Comparison of ENCODE assay signal across 16 cellular contexts in genomic region chr13:64847767-64848166, GRCh38.
DNase-seq lines count a peak whose midpoint lies in the region; ATAC-seq and TF ChIP-seq lines count a peak whose summit lies in the region.
"Had no signal": no experiment of that assay in that cellular context is flagged by ENCODE, and none has a peak within 500 bp of the region (broad histone marks: within the 10 kb centered on the region; RNA-seq: fewer than 3 reads in every experiment).

No MANE protein-coding gene starts in this region.

- no peak for DNase-seq in Caco-2
- DNase-seq in endodermal cell = peak; percentile 55
- no peak for DNase-seq in trophoblast cell
- no peak for DNase-seq in A673 (ENCODE audit: low spot score)
- DNase-seq in SIG-M5 (lab: John Stamatoyannopoulos, UW) = no peak
- DNase-seq in omental fat pad (ENCODE audit: low spot score) = no peak
- DNase-seq: Calu3; CD4-positive, alpha-beta memory T cell; DMS79 treated with DMSO at 0.1 percent for 48 hours; HCEC 1CT had no signal

- no peak overlapping the region for H4K91ac ChIP-seq in trophoblast cell (ENCODE audit: low read depth, low read length)

- H3K27ac ChIP-seq in OCI-LY1 (ENCODE audit: low read depth, low read length, poor library complexity, severe bottlenecking) = no peak overlapping the region
- H3K27ac ChIP-seq in endodermal cell (ENCODE audit: low read depth, low read length) = no peak overlapping the region
- H3K27ac ChIP-seq in trophoblast cell (ENCODE audit: low read depth, low read length) = no peak overlapping the region
- H3K27ac ChIP-seq in A673 (ENCODE audit: low read depth, low read length, poor library complexity, severe bottlenecking) = no peak overlapping the region
- H3K27ac ChIP-seq: 22Rv1, A549, BLaER1, HL-60 had no signal

- intact Hi-C loops in Caco-2 (cut with micrococcal nuclease; ENCODE audit: unreplicated experiment) = loop anchor here (2.0 kb wide), 1 partner anchor 125 kb away; no protein-coding TSS in a partner anchor
- intact Hi-C loops in A673 (cut with micrococcal nuclease; ENCODE audit: unreplicated experiment) = no loop called here

- H3K4me3 ChIP-seq in Caco-2 (ENCODE audit: low read depth, low read length) = no peak overlapping the region
- no peak overlapping the region for H3K4me3 ChIP-seq in OCI-LY1 (ENCODE audit: low read depth, low read length, poor library complexity, severe bottlenecking)
- H3K4me3 ChIP-seq in endodermal cell (ENCODE audit: low read length) = no peak overlapping the region
- no peak overlapping the region for H3K4me3 ChIP-seq in trophoblast cell (ENCODE audit: low read depth, low read length)
- no peak overlapping the region for H3K4me3 ChIP-seq in A673 (ENCODE audit: low read depth, low read length, poor library complexity, severe bottlenecking)
- H3K4me3 ChIP-seq: A549, BLaER1 had no signal

- POLR2A ChIA-PET in Caco-2 (lab: Charles Lee) (no interaction called here), A673 (lab: Charles Lee; ENCODE audit: low non-redundant PET) (no interaction called here)

- H3K27me3 Mint-ChIP-seq in Caco-2 (ENCODE audit: insufficient read depth, unreplicated experiment) = no peaks in the 10 kb centered on the region
- no peaks in the 10 kb centered on the region for H3K27me3 Mint-ChIP-seq in endodermal cell (ENCODE audit: insufficient read depth)
- H3K27me3 Mint-ChIP-seq: CD4-positive, alpha-beta memory T cell had no signal

- H3K9me3 ChIP-seq in Caco-2 (peaks cover 4% of the 10 kb centered on the region; the same call in 1 of the 2 replicates), OCI-LY1 (ENCODE audit: low read length) (peaks cover 4% of the 10 kb centered on the region), endodermal cell (ENCODE audit: control insufficient read depth, low read length) (no peaks in the 10 kb centered on the region), trophoblast cell (ENCODE audit: insufficient read depth, low read depth, low read length) (no peaks in the 10 kb centered on the region), A673 (ENCODE audit: low read depth, low read length, poor library complexity, severe bottlenecking) (no peaks in the 10 kb centered on the region)
- H3K9me3 ChIP-seq: A549, BLaER1 had no signal

- no peak overlapping the region for H2AK5ac ChIP-seq in trophoblast cell (ENCODE audit: low read length)

- H3K9ac ChIP-seq in OCI-LY1 (ENCODE audit: low read length) = no peak overlapping the region
- no peak overlapping the region for H3K9ac ChIP-seq in endodermal cell (ENCODE audit: extremely low read depth, low read length, poor library complexity, severe bottlenecking)
- no peak overlapping the region for H3K9ac ChIP-seq in trophoblast cell (ENCODE audit: low read length)
- H3K9ac ChIP-seq: BLaER1 had no signal

- no peaks in the 10 kb centered on the region for H4K20me1 ChIP-seq in OCI-LY1 (ENCODE audit: insufficient read depth, low read length)
- H4K20me1 ChIP-seq: BLaER1 had no signal

- no peaks in the 10 kb centered on the region for H3K9me2 ChIP-seq in OCI-LY1 (ENCODE audit: low read depth, low read length)

- no peaks in the 10 kb centered on the region for H3F3A ChIP-seq in OCI-LY1 (ENCODE audit: insufficient read depth, low read length)

- H3K27me3 ChIP-seq in Caco-2 (replicated peaks; ENCODE audit: control insufficient read depth, insufficient read depth, low read length) = no peaks in the 10 kb centered on the region
- H3K27me3 ChIP-seq in OCI-LY1 (ENCODE audit: insufficient read depth, low read length) = no peaks in the 10 kb centered on the region
- H3K27me3 ChIP-seq in endodermal cell (ENCODE audit: control insufficient read depth, insufficient read depth, low read length, poor library complexity, severe bottlenecking) = no peaks in the 10 kb centered on the region
- H3K27me3 ChIP-seq in trophoblast cell (ENCODE audit: insufficient read depth, low read length) = no peaks in the 10 kb centered on the region
- H3K27me3 ChIP-seq in A673 (replicated peaks; ENCODE audit: insufficient read depth, low read depth, low read length, poor library complexity) = no peaks in the 10 kb centered on the region
- H3K27me3 ChIP-seq: BLaER1 had no signal

- no peak overlapping the region for H4K12ac ChIP-seq in trophoblast cell (ENCODE audit: low read depth, low read length)

- no peak overlapping the region for H3K14ac ChIP-seq in trophoblast cell (ENCODE audit: low read length)

- BruUV-seq in Caco-2 (replicated peaks; lab: Mats Ljungman, UMichigan) (no TSS peak), A673 (replicated peaks; lab: Mats Ljungman, UMichigan) (no TSS peak)

- H3K79me2 ChIP-seq in OCI-LY1 (ENCODE audit: insufficient read depth, low read length) (no peaks in the 10 kb centered on the region), trophoblast cell (ENCODE audit: control insufficient read depth, insufficient read depth, low read length, poor library complexity) (no peaks in the 10 kb centered on the region)

- no peak overlapping the region for H3K23ac ChIP-seq in trophoblast cell (ENCODE audit: low read length)

- WGBS in endodermal cell (ENCODE audit: insufficient coverage in 1 of 2, insufficient read length in 1 of 2), 2 experiments = 83 to 86% methylated on average over 1 to 6 of the region's 6 CpGs
- no CpG with 5 or more reads among the region's 6 CpGs for WGBS in trophoblast cell (ENCODE audit: extremely low coverage, insufficient coverage, insufficient read length)

- H3K18ac ChIP-seq in trophoblast cell (ENCODE audit: low read length) = no peak overlapping the region

- H4K8ac ChIP-seq in trophoblast cell (ENCODE audit: low read depth, low read length) = peak overlapping the region; percentile 8

- TF ChIP-seq CTCF in Caco-2 (IDR thresholded peaks at IDR 0.05; ENCODE audit: insufficient read depth in 1 of 2, low read depth in 1 of 2, low read length in 1 of 2, severe bottlenecking in 1 of 2, unreplicated experiment in 1 of 2) (no peak), OCI-LY1 (IDR thresholded peaks at IDR 0.05; ENCODE audit: low read length) (no peak), endodermal cell (conservative IDR thresholded peaks at IDR 0.05) (no peak), A673 (conservative IDR thresholded peaks at IDR 0.05; ENCODE audit: low read depth, low read length) (no peak), omental fat pad (IDR thresholded peaks at IDR 0.05) (no peak)

- H3K4me3 Mint-ChIP-seq in Caco-2 (ENCODE audit: unreplicated experiment) (no peak overlapping the region), endodermal cell (no peak overlapping the region)
- H3K4me3 Mint-ChIP-seq: CD14-positive monocyte; CD4-positive, alpha-beta memory T cell had no signal

- H3K4ac ChIP-seq in trophoblast cell (ENCODE audit: low read depth, low read length) = no peak overlapping the region

- H3K36me3 Mint-ChIP-seq in Caco-2 (ENCODE audit: insufficient read depth, unreplicated experiment) (no peaks in the 10 kb centered on the region), endodermal cell (ENCODE audit: low read depth) (no peaks in the 10 kb centered on the region)
- H3K36me3 Mint-ChIP-seq: CD14-positive monocyte; CD4-positive, alpha-beta memory T cell had no signal

- H3K79me1 ChIP-seq in trophoblast cell (ENCODE audit: low read length) = peaks cover 2% of the 10 kb centered on the region

- peaks cover 28% of the 10 kb centered on the region for H3K4me1 Mint-ChIP-seq in Caco-2 (ENCODE audit: low read depth, unreplicated experiment)
- peaks cover 24% of the 10 kb centered on the region for H3K4me1 Mint-ChIP-seq in endodermal cell
- H3K4me1 Mint-ChIP-seq: CD14-positive monocyte; CD4-positive, alpha-beta memory T cell had no signal

- H3K4me2 ChIP-seq in OCI-LY1 (ENCODE audit: low read length) (no peak overlapping the region), trophoblast cell (ENCODE audit: low read length) (no peak overlapping the region)
- H3K4me2 ChIP-seq: A549, BLaER1 had no signal

- H3K36me3 ChIP-seq in Caco-2 (ENCODE audit: control insufficient read depth, insufficient read depth, low read length) (no peaks in the 10 kb centered on the region), OCI-LY1 (ENCODE audit: insufficient read depth, low read length) (no peaks in the 10 kb centered on the region), endodermal cell (ENCODE audit: control insufficient read depth, insufficient read depth, low read length) (no peaks in the 10 kb centered on the region), trophoblast cell (ENCODE audit: control insufficient read depth in 1 of 2, insufficient read depth in 2 of 2, low read length in 2 of 2) (no peaks in the 10 kb centered on the region), A673 (ENCODE audit: insufficient read depth, low read length, poor library complexity, severe bottlenecking) (no peaks in the 10 kb centered on the region)
- H3K36me3 ChIP-seq: BLaER1 had no signal

- CTCF ChIA-PET in Caco-2 (lab: Charles Lee) (no interaction called here), A673 (lab: Charles Lee) (no interaction called here)

- no peak for ATAC-seq in omental fat pad (ENCODE audit: low FRiP score)
- ATAC-seq: A549 had no signal

- no peak overlapping the region for H2BK120ac ChIP-seq in trophoblast cell (ENCODE audit: insufficient read depth, low read length, poor library complexity)

- H3K4me1 ChIP-seq in Caco-2 = peaks cover 29% of the 10 kb centered on the region
- H3K4me1 ChIP-seq in OCI-LY1 (ENCODE audit: insufficient read depth, low read length, severe bottlenecking) = no peaks in the 10 kb centered on the region
- peaks cover 3% of the 10 kb centered on the region for H3K4me1 ChIP-seq in endodermal cell (ENCODE audit: control insufficient read depth, insufficient read depth, low read length)
- H3K4me1 ChIP-seq in trophoblast cell (ENCODE audit: control insufficient read depth in 1 of 2, insufficient read depth in 2 of 2, low read length in 2 of 2) = no peaks in the 10 kb centered on the region
- H3K4me1 ChIP-seq in A673 (ENCODE audit: insufficient read depth, low read length, poor library complexity, severe bottlenecking) = no peaks in the 10 kb centered on the region
- H3K4me1 ChIP-seq: A549, BLaER1 had no signal

- H3K9me3 Mint-ChIP-seq in Caco-2 (ENCODE audit: unreplicated experiment) (peaks cover 15% of the 10 kb centered on the region), endodermal cell (peaks cover 2% of the 10 kb centered on the region)

- H2BK5ac ChIP-seq in trophoblast cell (ENCODE audit: low read depth, low read length, poor library complexity) = no peak overlapping the region

- no peak overlapping the region for H2BK12ac ChIP-seq in trophoblast cell (ENCODE audit: low read length)

- H3K27ac Mint-ChIP-seq in Caco-2 (ENCODE audit: unreplicated experiment) (peak overlapping the region; percentile 86), endodermal cell (no peak overlapping the region)
- H3K27ac Mint-ChIP-seq: CD14-positive monocyte; CD4-positive, alpha-beta memory T cell had no signal

- peak overlapping the region; percentile 44; the same call in 1 of the 2 replicates for H2AFZ ChIP-seq in OCI-LY1 (ENCODE audit: low read length)
- peak overlapping the region; percentile 17 for H2AFZ ChIP-seq in trophoblast cell (ENCODE audit: insufficient read depth, low read length, poor library complexity)
